ENCODE assay signal across 2 cellular contexts in genomic region chr5:177498013-177498847, GRCh38.
TF ChIP-seq lines count a peak whose summit lies in the region.

No MANE protein-coding gene starts in this region.

TF ChIP-seq in SK-N-SH, 30 proteins besides CTCF, POLR2A, EP300 and RAD21:
- TF ChIP-seq IRF3 (IDR thresholded peaks at IDR 0.05; ENCODE audit: low read depth, low read length) (no peak), MAX (IDR thresholded peaks at IDR 0.05; ENCODE audit: low read depth) (no peak), NRF1 (IDR thresholded peaks at IDR 0.05; ENCODE audit: low read depth, low read length) (no peak), PBX3 (IDR thresholded peaks at IDR 0.05) (no peak), MEF2A (IDR thresholded peaks at IDR 0.05; ENCODE audit: borderline replicate concordance, low read depth) (no peak), REST (IDR thresholded peaks at IDR 0.05; ENCODE audit: low read depth, low read length) (no peak), FOSL2 (IDR thresholded peaks at IDR 0.05; ENCODE audit: borderline replicate concordance, low read depth) (no peak), RFX5 (IDR thresholded peaks at IDR 0.05; ENCODE audit: low read length) (no peak)

TF ChIP-seq in SK-N-SH treated with all-trans-retinoic acid at 6 μM for 48 hours, 23 proteins besides CTCF, POLR2A, EP300 and RAD21:
- TF ChIP-seq OSR1 (CRISPR knock-in tag; IDR thresholded peaks at IDR 0.05) (no peak), BACH2 (CRISPR knock-in tag; IDR thresholded peaks at IDR 0.05; ENCODE audit: borderline replicate concordance) (no peak), TCF4 (CRISPR knock-in tag; IDR thresholded peaks at IDR 0.05; ENCODE audit: borderline replicate concordance) (no peak), CSRNP3 (CRISPR knock-in tag; IDR thresholded peaks at IDR 0.05) (no peak), ZNF70 (CRISPR knock-in tag; IDR thresholded peaks at IDR 0.05) (no peak), ARNTL (CRISPR knock-in tag; IDR thresholded peaks at IDR 0.05; ENCODE audit: borderline replicate concordance, low read depth) (no peak), PATZ1 (CRISPR knock-in tag; IDR thresholded peaks at IDR 0.05; ENCODE audit: borderline replicate concordance) (no peak), ISL1 (CRISPR knock-in tag; IDR thresholded peaks at IDR 0.05) (no peak), POU6F1 (CRISPR knock-in tag; IDR thresholded peaks at IDR 0.05; ENCODE audit: borderline replicate concordance, low read depth) (no peak), RARB (CRISPR knock-in tag; IDR thresholded peaks at IDR 0.05) (no peak), ZNF565 (CRISPR knock-in tag; conservative IDR thresholded peaks at IDR 0.05; ENCODE audit: low read depth) (no peak), TSHZ2 (CRISPR knock-in tag; IDR thresholded peaks at IDR 0.05) (no peak), GLIS3 (CRISPR knock-in tag; IDR thresholded peaks at IDR 0.05) (no peak), ZC3H10 (CRISPR knock-in tag; IDR thresholded peaks at IDR 0.05) (no peak), PPARA (CRISPR knock-in tag; IDR thresholded peaks at IDR 0.05; ENCODE audit: borderline replicate concordance) (no peak), ZFP30 (CRISPR knock-in tag; IDR thresholded peaks at IDR 0.05) (no peak), CSDC2 (CRISPR knock-in tag; IDR thresholded peaks at IDR 0.05) (no peak), ESRRG (CRISPR knock-in tag; IDR thresholded peaks at IDR 0.05) (no peak)
TF ChIP-seq in SK-N-SH treated with all-trans-retinoic acid at 6 μM for 48 hours: peak in this region for 0.
